In the genomic region with DNA sequence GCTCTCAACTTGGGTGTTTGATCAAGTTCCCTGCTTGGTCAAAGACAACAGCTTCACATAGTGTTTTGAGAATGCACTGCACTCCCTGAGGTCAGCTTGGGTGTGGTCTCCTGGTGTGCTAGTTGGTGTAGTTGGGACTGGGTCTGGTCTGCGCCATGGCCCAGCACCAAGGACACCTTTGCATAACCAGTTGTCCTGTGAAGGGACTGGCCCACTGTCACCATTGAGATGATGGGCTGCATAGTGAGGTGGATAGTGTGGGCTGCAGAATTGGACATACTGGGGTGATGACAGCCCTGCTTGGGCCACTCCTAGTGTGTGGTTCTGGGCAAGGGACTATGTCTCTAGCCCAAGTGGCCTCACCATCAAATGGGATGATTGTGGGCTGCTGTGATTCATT, we compare ENCODE assay signal across 19 cellular contexts. TPM values are rescaled to one million over a fixed set of nuclear protein-coding genes. Genes with fewer than 3 reads are reported as not detected.
A peak's percentile ranks its signal among the peaks of the same experiment; 100 is the strongest.
DNase-seq lines count a peak whose midpoint lies in the region; ATAC-seq and TF ChIP-seq lines count a peak whose summit lies in the region.
"Had no signal": no experiment of that assay in that cellular context is flagged by ENCODE, and none has a peak within 500 bp of the region (broad histone marks: within the 10 kb centered on the region; RNA-seq: fewer than 3 reads in every experiment).

No MANE protein-coding gene starts in this region.

- peaks cover 64% of the 10 kb centered on the region for H3F3A ChIP-seq in GM23338 (replicated peaks; ENCODE audit: low read depth)

- H2AFZ ChIP-seq in GM23338, result no peak overlapping the region
- H2AFZ ChIP-seq: hepatocyte had no signal

- in situ Hi-C loops in ACHN (cut with HindIII; ENCODE audit: low pct_ligation_motif_present, low pct_unique_long_range_greater_than_20kb, low sequenced_read_pairs), result no loop called here

- peaks cover 19% of the 10 kb centered on the region for H3K27me3 Mint-ChIP-seq in GM23338 (ENCODE audit: insufficient read depth, low read depth, poor library complexity)

- H4K20me1 ChIP-seq in GM23338 (replicated peaks; ENCODE audit: insufficient read depth), result peaks cover 15% of the 10 kb centered on the region

- H3K27me3 ChIP-seq in GM23338 (ENCODE audit: insufficient read depth) (no peaks in the 10 kb centered on the region), ovary (no peaks in the 10 kb centered on the region)
- H3K27me3 ChIP-seq: adrenal gland, esophagus squamous epithelium, hepatocyte had no signal

- no peaks in the 10 kb centered on the region for H3K9me3 Mint-ChIP-seq in GM23338
- H3K9me3 Mint-ChIP-seq: nephron progenitor cell had no signal

- TF ChIP-seq CTCF in GM23338 (conservative IDR thresholded peaks at IDR 0.05; ENCODE audit: low read depth in 2 of 2), result no peak
- no peak for TF ChIP-seq CTCF in omental fat pad (IDR thresholded peaks at IDR 0.05)
- no peak for TF ChIP-seq CTCF in ovary (IDR thresholded peaks at IDR 0.05)

- H3K4me1 Mint-ChIP-seq in GM23338, result peaks cover 28% of the 10 kb centered on the region

- H3K4me1 ChIP-seq in GM23338 (ENCODE audit: insufficient read depth) (peaks cover 16% of the 10 kb centered on the region), ovary (ENCODE audit: insufficient read depth) (no peaks in the 10 kb centered on the region)
- H3K4me1 ChIP-seq: adrenal gland had no signal

- peak; percentile 39 for DNase-seq in DMS 273 (lab: John Stamatoyannopoulos, UW; ENCODE audit: unreplicated experiment)
- DNase-seq in DMS 273 treated with DMSO at 0.1 percent for 48 hours (lab: John Stamatoyannopoulos, UW), result no peak
- DNase-seq in GM23338 (ENCODE audit: low spot score), result no peak
- DNase-seq in activated T-cell treated with anti-CD3 and anti-CD28 coated beads, Interleukin-2, amount 50 U/mL, for 48 hours, result peak; percentile 55 to 56
- no peak for DNase-seq in omental fat pad (ENCODE audit: low spot score)
- DNase-seq in ovary, result no peak
- no peak for DNase-seq in ACHN
- DNase-seq in activated CD4-positive, alpha-beta T cell treated with anti-CD3 and anti-CD28 coated beads for 1 hour, result no peak
- DNase-seq: activated CD4-positive, alpha-beta T cell treated with anti-CD3 and anti-CD28 coated beads, Interleukin-2, amount 50 U/mL, for 48 hours; adrenal gland; cortex of kidney; esophagus squamous epithelium; left ventricle myocardium inferior; NCI-H2081; nephron progenitor cell; NK-92 treated with Interleukin-12 subunit alpha and Interleukin-12 subunit beta, amount 100 ng/mL, for 24 hours had no signal

- peaks cover 46% of the 10 kb centered on the region for H3K36me3 Mint-ChIP-seq in GM23338 (ENCODE audit: low read depth)

- 92 to 100% (median 98%) methylated on average over 1 of the region's 1 CpG for WGBS in ovary, 3 donors

- no peak for TF ChIP-seq EP300 in ovary (IDR thresholded peaks at IDR 0.05)

- TF ChIP-seq POLR2A in ovary (IDR thresholded peaks at IDR 0.05), result no peak

- H3K4me3 ChIP-seq in GM23338 (no peak overlapping the region), ovary (no peak overlapping the region)
- H3K4me3 ChIP-seq: adrenal gland, esophagus squamous epithelium, hepatocyte, left ventricle myocardium inferior, skin epidermis, thoracic aorta had no signal

- H3K27ac ChIP-seq in GM23338 (ENCODE audit: low read depth), result peak overlapping the region; percentile 80
- no peak overlapping the region for H3K27ac ChIP-seq in ovary
- H3K27ac ChIP-seq: adrenal gland, esophagus squamous epithelium, hepatocyte, left ventricle myocardium inferior, skin epidermis, thoracic aorta had no signal

- H3K9me3 ChIP-seq in ovary, result no peaks in the 10 kb centered on the region
- H3K9me3 ChIP-seq: adrenal gland, esophagus squamous epithelium, left ventricle myocardium inferior, thoracic aorta had no signal

- peaks cover 6% of the 10 kb centered on the region; the same call in 1 of the 2 replicates for H3K79me2 ChIP-seq in GM23338 (replicated peaks; ENCODE audit: insufficient read depth)
- H3K79me2 ChIP-seq: hepatocyte had no signal

- H3K36me3 ChIP-seq in GM23338 (ENCODE audit: insufficient read depth) (peaks cover 28% of the 10 kb centered on the region), ovary (no peaks in the 10 kb centered on the region)

- no peak overlapping the region for H3K4me2 ChIP-seq in GM23338
- H3K4me2 ChIP-seq: hepatocyte had no signal

- H3K4me3 Mint-ChIP-seq in GM23338, result no peak overlapping the region
- H3K4me3 Mint-ChIP-seq: nephron progenitor cell had no signal

- ATAC-seq in GM23338 (peak; percentile 20), omental fat pad (ENCODE audit: low FRiP score) (peak; percentile 33)

- H3K27ac Mint-ChIP-seq in GM23338, result no peak overlapping the region

- H3K9me2 ChIP-seq in GM23338 (ENCODE audit: insufficient read depth), result no peaks in the 10 kb centered on the region

- intact Hi-C loops in ovary (cut with DNase I), result loop anchor here in 1 of 4 donors (10.0 kb wide), 1 partner anchor 79 kb away; no protein-coding TSS in a partner anchor

TF ChIP-seq in GM23338, 12 proteins besides CTCF, POLR2A, EP300 and RAD21 (continues in another document):
- TF ChIP-seq, protein P1, sequence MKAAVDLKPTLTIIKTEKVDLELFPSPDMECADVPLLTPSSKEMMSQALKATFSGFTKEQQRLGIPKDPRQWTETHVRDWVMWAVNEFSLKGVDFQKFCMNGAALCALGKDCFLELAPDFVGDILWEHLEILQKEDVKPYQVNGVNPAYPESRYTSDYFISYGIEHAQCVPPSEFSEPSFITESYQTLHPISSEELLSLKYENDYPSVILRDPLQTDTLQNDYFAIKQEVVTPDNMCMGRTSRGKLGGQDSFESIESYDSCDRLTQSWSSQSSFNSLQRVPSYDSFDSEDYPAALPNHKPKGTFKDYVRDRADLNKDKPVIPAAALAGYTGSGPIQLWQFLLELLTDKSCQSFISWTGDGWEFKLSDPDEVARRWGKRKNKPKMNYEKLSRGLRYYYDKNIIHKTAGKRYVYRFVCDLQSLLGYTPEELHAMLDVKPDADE (IDR thresholded peaks at IDR 0.05), result no peak
- TF ChIP-seq EZH2 (IDR thresholded peaks at IDR 0.05; ENCODE audit: low read depth, unreplicated experiment) (no peak), CREB1 (CRISPR knock-in tag; IDR thresholded peaks at IDR 0.05; ENCODE audit: low read depth) (no peak), ZNF114 (CRISPR knock-in tag; IDR thresholded peaks at IDR 0.05) (no peak), ZNF331 (CRISPR knock-in tag; IDR thresholded peaks at IDR 0.05; ENCODE audit: low read depth) (no peak)

RNA-seq across cellular contexts. Expression of a gene that starts 9.5 kb away (rescaled TPM):
- 1,658 and 1,827 TPM in 2 replicates for total RNA-seq in GM23338 (2014; rRNA removed; shearing (Covaris generic))
- polyA plus RNA-seq in GM23338 (2016; fragmentation: Nextera tagmentation; extraction: Ambion mirVana) (1,591 and 1,731 TPM in 2 replicates), ovary (1,000 to 10,000 TPM; 1,695 to 2,321 TPM)
- total RNA-seq in omental fat pad (1,000 to 10,000 TPM in 2 of 4 donors, 100 to 1,000 TPM in 2; 890 to 1,192 (median 1,008) TPM), ovary (1,000 to 10,000 TPM; 1,337 to 2,779 (median 1,617) TPM)

RNA-seq across cellular contexts. Expression of a gene that starts 32.8 kb away (rescaled TPM):
- 35.9 and 61.9 TPM in 2 replicates for total RNA-seq in GM23338 (2014; rRNA removed; shearing (Covaris generic))
- polyA plus RNA-seq in GM23338 (2016; fragmentation: Nextera tagmentation; extraction: Ambion mirVana) (19.8 and 23.9 TPM in 2 replicates), ovary (10 to 100 TPM; 48.1 to 70.5 TPM)
- total RNA-seq in omental fat pad (10 to 100 TPM; 18.8 to 25.7 (median 22.8) TPM), ovary (10 to 100 TPM; 28.8 to 38.6 (median 33.9) TPM)

RNA-seq across cellular contexts. Expression of a gene that starts 51.5 kb away (rescaled TPM):
- total RNA-seq in GM23338 (2014; rRNA removed; shearing (Covaris generic)), result not detected in 2 replicates
- polyA plus RNA-seq in GM23338 (2016; fragmentation: Nextera tagmentation; extraction: Ambion mirVana) (not detected in 2 replicates), ovary (1 to 10 TPM in 1 of 2 donors, under 1 TPM in 1; 0.68 to 1.0 TPM)
- total RNA-seq in omental fat pad (under 1 TPM in 1 of 4 donors, not detected in 3; 0.09 TPM), ovary (under 1 TPM in 6 of 7 donors, not detected in 1; 0.07 to 0.72 (median 0.22) TPM)
- total RNA-seq: esophagus squamous epithelium, left ventricle myocardium inferior, thoracic aorta had no signal

Comparison
In these comparisons a context has a peak if more than half of its experiments do, and no peak if none do; other contexts are left out.
1. DNase-seq: peak in DMS 273 (single experiment) and activated T-cell treated with anti-CD3 and anti-CD28 coated beads, Interleukin-2, amount 50 U/mL, for 48 hours (2 of 2); none in DMS 273 treated with DMSO at 0.1 percent for 48 hours (single experiment), GM23338 (single experiment), omental fat pad (single experiment), ovary (0 of 5), ACHN (single experiment) and activated CD4-positive, alpha-beta T cell treated with anti-CD3 and anti-CD28 coated beads for 1 hour (single experiment).